In genomic region chr11:128464878-128465277, GRCh38 we compare ENCODE assay signal across 11 cellular contexts.
A peak's percentile ranks its signal among the peaks of the same experiment; 100 is the strongest.
DNase-seq lines count a peak whose midpoint lies in the region; ATAC-seq, FAIRE-seq and TF ChIP-seq lines count a peak whose summit lies in the region.
"Had no signal": no experiment of that assay in that cellular context is flagged by ENCODE, and none has a peak within 500 bp of the region (broad histone marks: within the 10 kb centered on the region; RNA-seq: fewer than 3 reads in every experiment).

No MANE protein-coding gene starts in this region.

- no peak for ATAC-seq in HepG2
- no peak for ATAC-seq in activated naive CD8-positive, alpha-beta T cell treated with anti-CD3 and anti-CD28 coated beads, Interleukin-2, amount 50 U/mL, for 24 hours
- ATAC-seq in natural killer cell: peak in 2 of 3 donors; percentile 24 to 41
- ATAC-seq in GM21529 (IDR thresholded peaks at IDR 0.05; ENCODE audit: unreplicated experiment): no peak

- no TSS peak for BruUV-seq in HepG2 (replicated peaks; lab: Mats Ljungman, UMichigan)

- TF ChIP-seq EP300 in HepG2 (IDR thresholded peaks at IDR 0.05; ENCODE audit: low read depth in 2 of 2, low read length in 2 of 2) (no peak), HepG2 (CRISPR knock-in tag; IDR thresholded peaks at IDR 0.05; ENCODE audit: borderline replicate concordance) (no peak)

- no peak for TF ChIP-seq POLR2A in HepG2 (IDR thresholded peaks at IDR 0.05; ENCODE audit: insufficient read depth in 1 of 2, low read depth in 2 of 2, low read length in 2 of 2)

- peaks cover 98% of the 10 kb centered on the region for H3K4me1 Mint-ChIP-seq in activated naive CD8-positive, alpha-beta T cell treated with anti-CD3 and anti-CD28 coated beads, Interleukin-2, amount 50 U/mL, for 24 hours
- H3K4me1 Mint-ChIP-seq in natural killer cell: peaks cover 97 to 100% of the 10 kb centered on the region in 2 donors

- FAIRE-seq in HepG2 (lab: Jason Lieb, UNC): no peak

- TF ChIP-seq CTCF in liver (IDR thresholded peaks at IDR 0.05; ENCODE audit: low read depth, low read length, missing input control) (no peak), HepG2 (CRISPR knock-in tag; IDR thresholded peaks at IDR 0.05) (no peak), natural killer cell (IDR thresholded peaks at IDR 0.05) (no peak)

- H3K79me2 ChIP-seq in HepG2 (ENCODE audit: insufficient read depth, low read length): no peaks in the 10 kb centered on the region

- POLR2A ChIA-PET in HepG2 (lab: Yijun Ruan, JAX): interaction anchor here (1.0 kb wide), 1 partner anchor 13 kb away, joined by 3 read pairs; no protein-coding TSS in a partner anchor

- H3K27me3 ChIP-seq in liver (ENCODE audit: control insufficient read depth in 4 of 4, insufficient read depth in 4 of 4, low read length in 3 of 4) (no peaks in the 10 kb centered on the region), HepG2 (ENCODE audit: control insufficient read depth in 1 of 2, insufficient read depth in 2 of 2, low read length in 2 of 2) (no peaks in the 10 kb centered on the region; a peak in 1 of 5 replicates)

- H3K4me3 ChIP-seq in liver (ENCODE audit: low read depth in 1 of 3, low read length in 3 of 3) (no peak overlapping the region), HepG2 (replicated peaks in 1 of 3; ENCODE audit: insufficient read depth in 1 of 3, low read depth in 2 of 3, low read length in 3 of 3) (no peak overlapping the region)
- H3K4me3 ChIP-seq: HAP-1 had no signal

- no peaks in the 10 kb centered on the region for H3K4me1 ChIP-seq in liver (ENCODE audit: control insufficient read depth in 4 of 4, insufficient read depth in 4 of 4, low read length in 3 of 4)
- peaks cover 18% of the 10 kb centered on the region for H3K4me1 ChIP-seq in HepG2 (ENCODE audit: insufficient read depth, low read length)
- H3K4me1 ChIP-seq: HAP-1 had no signal

- 73% methylated on average over 5 of the region's 5 CpGs for WGBS in liver
- WGBS in HepG2 (ENCODE audit: low lambda C conversion rate): 62% methylated on average over 4 of the region's 5 CpGs

- H3K9ac ChIP-seq in liver (ENCODE audit: low read depth in 1 of 2, low read length in 2 of 2): peak overlapping the region in 1 of 2 donors; percentile 13
- H3K9ac ChIP-seq in HepG2 (ENCODE audit: insufficient read depth, low read depth, low read length): no peak overlapping the region

- H3K9me3 ChIP-seq in liver (ENCODE audit: control insufficient read depth in 4 of 4, low read length in 3 of 4): no peaks in the 10 kb centered on the region
- H3K9me3 ChIP-seq in HepG2 (ENCODE audit: low read length): no peaks in the 10 kb centered on the region
- H3K9me3 ChIP-seq: HAP-1 had no signal

- H3K4me2 ChIP-seq in HepG2 (ENCODE audit: low read depth, low read length): no peak overlapping the region

- no peaks in the 10 kb centered on the region for H3K27me3 Mint-ChIP-seq in activated naive CD8-positive, alpha-beta T cell treated with anti-CD3 and anti-CD28 coated beads, Interleukin-2, amount 50 U/mL, for 24 hours
- H3K27me3 Mint-ChIP-seq in natural killer cell (ENCODE audit: low read depth in 2 of 2): no peaks in the 10 kb centered on the region

- intact Hi-C loops in HepG2 (cut with micrococcal nuclease; ENCODE audit: unreplicated experiment) (no loop called here), natural killer cell (cut with micrococcal nuclease) (no loop called here)

- no peaks in the 10 kb centered on the region for H4K20me1 ChIP-seq in HepG2 (ENCODE audit: insufficient read depth, low read length)

- TF ChIP-seq RAD21 in liver (IDR thresholded peaks at IDR 0.05) (no peak), HepG2 (CRISPR knock-in tag; IDR thresholded peaks at IDR 0.05) (no peak)

- H3K27ac Mint-ChIP-seq in activated naive CD8-positive, alpha-beta T cell treated with anti-CD3 and anti-CD28 coated beads, Interleukin-2, amount 50 U/mL, for 24 hours: peak overlapping the region; percentile 93
- peak overlapping the region; percentile 98 to 99 for H3K27ac Mint-ChIP-seq in natural killer cell

- H3K36me3 Mint-ChIP-seq in activated naive CD8-positive, alpha-beta T cell treated with anti-CD3 and anti-CD28 coated beads, Interleukin-2, amount 50 U/mL, for 24 hours (ENCODE audit: low read depth): peaks cover 97% of the 10 kb centered on the region
- peaks cover 37% of the 10 kb centered on the region for H3K36me3 Mint-ChIP-seq in natural killer cell

- H3K36me3 ChIP-seq in liver (ENCODE audit: control insufficient read depth in 4 of 4, insufficient read depth in 3 of 4, low read depth in 1 of 4, low read length in 3 of 4) (peaks cover 0 to 6% (median 3%) of the 10 kb centered on the region in 4 donors), HepG2 (replicated peaks in 1 of 2; ENCODE audit: control insufficient read depth in 1 of 2, insufficient read depth in 2 of 2, low read length in 2 of 2) (no peaks in the 10 kb centered on the region)
- H3K36me3 ChIP-seq: HAP-1 had no signal

- H3K4me3 Mint-ChIP-seq in activated naive CD8-positive, alpha-beta T cell treated with anti-CD3 and anti-CD28 coated beads, Interleukin-2, amount 50 U/mL, for 24 hours: peak overlapping the region; percentile 78
- H3K4me3 Mint-ChIP-seq in natural killer cell: peak overlapping the region; percentile 75

- DNase-seq in HepG2 (ENCODE audit: low spot score): no peak
- DNase-seq in activated naive CD8-positive, alpha-beta T cell treated with anti-CD3 and anti-CD28 coated beads, Interleukin-2, amount 50 U/mL, for 24 hours: no peak
- no peak for DNase-seq in natural killer cell
- DNase-seq in amniotic stem cell (lab: John Stamatoyannopoulos, UW): no peak
- DNase-seq in KBM-7: no peak
- DNase-seq in NCI-H2107 treated with DMSO at 0.1 percent for 48 hours (lab: John Stamatoyannopoulos, UW; ENCODE audit: unreplicated experiment): no peak
- DNase-seq: C1 segment of cervical spinal cord, NCI-H526 treated with DMSO at 0.1 percent for 48 hours had no signal

- H2AFZ ChIP-seq in HepG2 (ENCODE audit: low read length): no peak overlapping the region

- in situ Hi-C loops in HepG2 (cut with HindIII; ENCODE audit: extremely low pct_ligation_motif_present, low pct_unique_long_range_greater_than_20kb): no loop called here
- in situ Hi-C loops in KBM-7 (cut with MboI; ENCODE audit: low pct_unique_long_range_greater_than_20kb, low sequenced_read_pairs): no loop called here

- no peaks in the 10 kb centered on the region for H3K9me3 Mint-ChIP-seq in activated naive CD8-positive, alpha-beta T cell treated with anti-CD3 and anti-CD28 coated beads, Interleukin-2, amount 50 U/mL, for 24 hours
- H3K9me3 Mint-ChIP-seq in natural killer cell: no peaks in the 10 kb centered on the region

- peak overlapping the region; percentile 48 to 49 for H3K27ac ChIP-seq in liver (ENCODE audit: low read depth in 1 of 2, low read length in 2 of 2)
- no peak overlapping the region for H3K27ac ChIP-seq in HepG2 (ENCODE audit: extremely low read length, insufficient read depth, low read length)

- CTCF ChIA-PET in HepG2 (lab: Yijun Ruan, JAX; ENCODE audit: low intra/inter-chr PET ratio, low total read pairs): no interaction called here

TF ChIP-seq in liver, 16 proteins besides CTCF, POLR2A, EP300 and RAD21 (continues in another document):
- no peak for TF ChIP-seq ZBTB33 (IDR thresholded peaks at IDR 0.05)
- TF ChIP-seq JUND (IDR thresholded peaks at IDR 0.05): no peak

TF ChIP-seq in HepG2, 621 proteins besides CTCF, POLR2A, EP300 and RAD21:
- TF ChIP-seq ZNF672 (CRISPR knock-in tag; IDR thresholded peaks at IDR 0.05): no peak
- no peak for TF ChIP-seq ZSCAN25 (CRISPR knock-in tag; IDR thresholded peaks at IDR 0.05)
- no peak for TF ChIP-seq NPAS2 (CRISPR knock-in tag; IDR thresholded peaks at IDR 0.05; ENCODE audit: borderline replicate concordance)

Comparison
In these comparisons a context has a peak if more than half of its experiments do, and no peak if none do; other contexts are left out.
1. ATAC-seq: peak in natural killer cell (2 of 3); none in HepG2 (single experiment), activated naive CD8-positive, alpha-beta T cell treated with anti-CD3 and anti-CD28 coated beads, Interleukin-2, amount 50 U/mL, for 24 hours (single experiment) and GM21529 (single experiment).